Comparison of ENCODE assay signal across 16 cellular contexts in the genomic region with DNA sequence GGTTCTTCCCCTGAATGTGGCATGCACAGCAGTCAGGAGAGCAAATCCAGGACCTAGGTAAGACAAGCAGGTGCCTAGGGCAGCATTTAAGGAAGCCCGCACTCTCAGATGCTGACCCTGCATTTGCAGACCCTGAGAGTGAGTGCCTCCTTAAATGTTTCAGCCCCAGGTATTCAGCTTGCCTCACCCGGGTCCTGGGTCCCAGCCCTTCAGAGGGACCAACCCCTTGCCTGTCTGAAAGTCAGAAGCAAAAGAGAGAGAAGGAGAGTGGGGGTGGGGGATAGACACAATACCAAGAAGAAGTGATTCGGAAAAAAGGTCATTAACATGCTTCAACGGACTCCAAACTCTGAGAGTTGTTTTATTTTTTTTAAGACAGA.
"Had no signal": no experiment of that assay in that cellular context is flagged by ENCODE, and none has a peak within 500 bp of the region (broad histone marks: within the 10 kb centered on the region; RNA-seq: fewer than 3 reads in every experiment).

No MANE protein-coding gene starts in this region.

- H3K9me3 Mint-ChIP-seq: activated T-helper 1 cell treated with anti-CD3 and anti-CD28 coated beads, Interleukin-12 subunit alpha, Interleukin-12 subunit beta, Interleukin-2, Interleukin-4 antibody, amounts not matched to agents 30 ng/mL and 10 ng/mL and 1 ng/mL, durations not matched to agents 14 hours and 24 hours and 36 hours; central memory CD8-positive, alpha-beta T cell; dendritic cell treated with granulocyte-macrophage colony-stimulating factor and Interleukin-4, amounts not matched to agents 40 ng/mL and 50 ng/mL, for 4 days; effector memory CD8-positive, alpha-beta T cell; nephron progenitor cell; T-cell had no signal

- ATAC-seq: activated CD8-positive, alpha-beta T cell treated with anti-CD3 and anti-CD28 coated beads, Interleukin-2, amount 10 ng/mL, durations not matched to agents 7 days and 5 days; body of pancreas; effector memory CD8-positive, alpha-beta T cell; left lung; T-cell had no signal

- H3K4me2 ChIP-seq: hepatocyte had no signal

- H3K27ac ChIP-seq: body of pancreas, hepatocyte, left lung, tibial artery, WERI-Rb-1 had no signal

- H3K27me3 ChIP-seq: body of pancreas had no signal

- H3K79me2 ChIP-seq: hepatocyte had no signal

- H3K27ac Mint-ChIP-seq: activated CD8-positive, alpha-beta T cell treated with anti-CD3 and anti-CD28 coated beads, Interleukin-2, amount 10 ng/mL, durations not matched to agents 7 days and 5 days; activated T-helper 1 cell treated with anti-CD3 and anti-CD28 coated beads, Interleukin-12 subunit alpha, Interleukin-12 subunit beta, Interleukin-2, Interleukin-4 antibody, amounts not matched to agents 30 ng/mL and 10 ng/mL and 1 ng/mL, durations not matched to agents 14 hours and 24 hours and 36 hours; dendritic cell treated with granulocyte-macrophage colony-stimulating factor and Interleukin-4, amounts not matched to agents 40 ng/mL and 50 ng/mL, for 4 days; effector memory CD8-positive, alpha-beta T cell; nephron progenitor cell; T-cell had no signal

- H3K4me3 Mint-ChIP-seq: activated CD8-positive, alpha-beta T cell treated with anti-CD3 and anti-CD28 coated beads, Interleukin-2, amount 10 ng/mL, durations not matched to agents 7 days and 5 days; activated T-helper 1 cell treated with anti-CD3 and anti-CD28 coated beads, Interleukin-12 subunit alpha, Interleukin-12 subunit beta, Interleukin-2, Interleukin-4 antibody, amounts not matched to agents 30 ng/mL and 10 ng/mL and 1 ng/mL, durations not matched to agents 14 hours and 24 hours and 36 hours; central memory CD8-positive, alpha-beta T cell; dendritic cell treated with granulocyte-macrophage colony-stimulating factor and Interleukin-4, amounts not matched to agents 40 ng/mL and 50 ng/mL, for 4 days; effector memory CD8-positive, alpha-beta T cell; nephron progenitor cell; T-cell had no signal

- H2AFZ ChIP-seq: hepatocyte had no signal

- H3K4me1 ChIP-seq: body of pancreas, left lung, tibial artery had no signal

- H3K9me3 ChIP-seq: body of pancreas, left lung, tibial artery had no signal

- H3K4me1 Mint-ChIP-seq: central memory CD8-positive, alpha-beta T cell had no signal

- H3K36me3 Mint-ChIP-seq: T-cell had no signal

- DNase-seq: activated CD4-positive, alpha-beta T cell treated with anti-CD3 and anti-CD28 coated beads for 4 hours; activated CD8-positive, alpha-beta memory T cell treated with anti-CD3 and anti-CD28 coated beads, Interleukin-2, amount 50 U/mL, for 48 hours; activated CD8-positive, alpha-beta T cell treated with anti-CD3 and anti-CD28 coated beads, Interleukin-2, amount 10 ng/mL, durations not matched to agents 7 days and 5 days; activated naive CD4-positive, alpha-beta T cell treated with Interleukin-2 at 50 U/mL for 16 hours; body of pancreas; effector memory CD8-positive, alpha-beta T cell; mesenchymal stem cell; nephron progenitor cell; T-cell; tibial artery; WERI-Rb-1 had no signal
